1 cellular context compared by ENCODE assay signal in the genomic region with DNA sequence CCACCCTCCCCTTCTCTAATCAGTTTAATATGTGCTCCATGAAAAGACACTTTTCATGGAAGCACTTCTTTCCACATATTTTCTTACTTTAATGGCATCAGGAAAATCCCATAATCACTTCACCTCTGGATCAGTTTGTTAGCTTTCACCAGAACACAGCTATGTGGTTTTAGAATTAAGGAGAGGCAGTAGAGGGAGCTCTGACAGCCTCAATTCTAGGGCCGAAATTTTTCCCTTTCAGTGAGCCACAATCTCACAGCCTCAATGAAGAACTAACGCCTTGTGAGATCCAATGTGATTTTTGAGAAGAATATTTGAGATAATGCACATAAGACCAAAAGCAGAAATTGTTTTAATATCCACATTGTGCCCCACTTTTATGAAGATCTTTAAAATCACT.
TF ChIP-seq lines count a peak whose summit lies in the region.

No MANE protein-coding gene starts in this region.

TF ChIP-seq in H1, 55 proteins besides CTCF, POLR2A, EP300 and RAD21:
- TF ChIP-seq USF2 (IDR thresholded peaks at IDR 0.05; ENCODE audit: low read length) (no peak), SAP30 (IDR thresholded peaks at IDR 0.05; ENCODE audit: insufficient read depth, insufficient replicate concordance, low read length) (no peak), CBX8 (IDR thresholded peaks at IDR 0.05; ENCODE audit: borderline replicate concordance, low read depth, low read length) (no peak), SIN3A (conservative IDR thresholded peaks at IDR 0.05 in 1 of 2, IDR thresholded peaks at IDR 0.05 in 1 of 2; ENCODE audit: low read depth in 1 of 2, low read length in 2 of 2) (no peak), RFX5 (IDR thresholded peaks at IDR 0.05; ENCODE audit: borderline replicate concordance, low read depth, low read length) (no peak), NANOG (IDR thresholded peaks at IDR 0.05; ENCODE audit: insufficient read depth, low read depth, low read length, poor library complexity, severe bottlenecking) (no peak), PHF8 (conservative IDR thresholded peaks at IDR 0.05; ENCODE audit: low read depth, low read length) (no peak), KDM5A (IDR thresholded peaks at IDR 0.05; ENCODE audit: low read length) (no peak), CREB1 (IDR thresholded peaks at IDR 0.05) (no peak), GABPA (IDR thresholded peaks at IDR 0.05; ENCODE audit: borderline replicate concordance, insufficient read depth, low read length) (no peak), SRF (IDR thresholded peaks at IDR 0.05; ENCODE audit: low read depth, low read length) (no peak), CTBP2 (IDR thresholded peaks at IDR 0.05; ENCODE audit: borderline replicate concordance, insufficient read depth, insufficient read length, low read length) (no peak), ATF2 (IDR thresholded peaks at IDR 0.05; ENCODE audit: low read length) (no peak), EZH2 (IDR thresholded peaks at IDR 0.05; ENCODE audit: low read depth, low read length, severe bottlenecking) (no peak), POLR2AphosphoS5 (IDR thresholded peaks at IDR 0.05; ENCODE audit: low read depth, low read length) (no peak), SUZ12 (IDR thresholded peaks at IDR 0.05; ENCODE audit: low read length) (no peak)
